Comparison of ENCODE assay signal across 1 cellular context in genomic region chr17:42798383-42799380, GRCh38.
TF ChIP-seq lines count a peak whose summit lies in the region.

TSS of gene CNTD1 (plus strand) at chr17:42798861. CDS start at chr17:42799068, 207 bp downstream.
TSS of gene COA3 (minus strand) at chr17:42798704. CDS start at chr17:42798681, 23 bp downstream.

TF ChIP-seq in HepG2, 621 proteins besides CTCF, POLR2A, EP300 and RAD21 (continued from another document and continues in another):
- peak; percentile 94 for TF ChIP-seq ZBTB4 (CRISPR knock-in tag; IDR thresholded peaks at IDR 0.05; ENCODE audit: borderline replicate concordance)
- peak; percentile 85 for TF ChIP-seq RXRA (CRISPR knock-in tag; IDR thresholded peaks at IDR 0.05)
- peak; percentile 63 for TF ChIP-seq BCL6 (CRISPR knock-in tag; IDR thresholded peaks at IDR 0.05)
- peak; percentile 89 for TF ChIP-seq KDM5B (CRISPR knock-in tag; IDR thresholded peaks at IDR 0.05; ENCODE audit: borderline replicate concordance)
- peak; percentile 95 for TF ChIP-seq ZNF407 (CRISPR knock-in tag; IDR thresholded peaks at IDR 0.05; ENCODE audit: not compliant biosample characterization)
- no peak for TF ChIP-seq RAD51 (IDR thresholded peaks at IDR 0.05; ENCODE audit: borderline replicate concordance)
- TF ChIP-seq POLR2G (IDR thresholded peaks at IDR 0.05; ENCODE audit: low read depth, low read length) = peak; percentile 81
- TF ChIP-seq GATA4 (IDR thresholded peaks at IDR 0.05; ENCODE audit: borderline replicate concordance, low read depth) = 0 out of 2 replicates have a peak, but pooled peaks have one; percentile 56
- peak; percentile 90 for TF ChIP-seq RBM39 (IDR thresholded peaks at IDR 0.05; ENCODE audit: low read depth, low read length, poor library complexity, severe bottlenecking)
- peak; percentile 91 for TF ChIP-seq GMEB2 (CRISPR knock-in tag; IDR thresholded peaks at IDR 0.05; ENCODE audit: low read depth)
- peak; percentile 95; the same call in 1 of the 2 replicates for TF ChIP-seq PRMT3 (CRISPR knock-in tag; IDR thresholded peaks at IDR 0.05; ENCODE audit: borderline replicate concordance, low read depth)
- TF ChIP-seq SALL1 (CRISPR knock-in tag; IDR thresholded peaks at IDR 0.05) = peak; percentile 96
- no peak; the same call in 1 of the 2 replicates for TF ChIP-seq ZNF569 (CRISPR knock-in tag; IDR thresholded peaks at IDR 0.05; ENCODE audit: borderline replicate concordance)
- TF ChIP-seq RCOR2 (CRISPR knock-in tag; IDR thresholded peaks at IDR 0.05) = peak; percentile 63; the same call in 1 of the 2 replicates
- no peak; the same call in 1 of the 2 replicates for TF ChIP-seq ZNF362 (CRISPR knock-in tag; IDR thresholded peaks at IDR 0.05; ENCODE audit: borderline replicate concordance)
- TF ChIP-seq ZNF572 (CRISPR knock-in tag; IDR thresholded peaks at IDR 0.05) = no peak; the same call in 1 of the 2 replicates
- no peak for TF ChIP-seq HOXA7 (CRISPR knock-in tag; IDR thresholded peaks at IDR 0.05)
- TF ChIP-seq ZNF20 (CRISPR knock-in tag; IDR thresholded peaks at IDR 0.05) = no peak
- no peak for TF ChIP-seq KLF12 (CRISPR knock-in tag; IDR thresholded peaks at IDR 0.05; ENCODE audit: borderline replicate concordance)
- peak; percentile 95 for TF ChIP-seq SRSF1 (optimal IDR thresholded peaks at IDR 0.05; ENCODE audit: low read depth, low read length)
- TF ChIP-seq ZNF513 (CRISPR knock-in tag; conservative IDR thresholded peaks at IDR 0.05) = 0 out of 2 replicates have a peak, but pooled peaks have one; percentile 23
- peak; percentile 75; the same call in 1 of the 2 replicates for TF ChIP-seq IRX3 (CRISPR knock-in tag; IDR thresholded peaks at IDR 0.05; ENCODE audit: borderline replicate concordance, low read depth)
- peak; percentile 97 for TF ChIP-seq ZNF543 (CRISPR knock-in tag; IDR thresholded peaks at IDR 0.05)
- peak; percentile 82; the same call in 1 of the 2 replicates for TF ChIP-seq TMF1 (CRISPR knock-in tag; IDR thresholded peaks at IDR 0.05; ENCODE audit: low read depth)
- peak; percentile 15; the same call in 1 of the 2 replicates for TF ChIP-seq ZBTB7A (CRISPR knock-in tag; IDR thresholded peaks at IDR 0.05)
- TF ChIP-seq LCORL (IDR thresholded peaks at IDR 0.05) = no peak
- TF ChIP-seq LCORL (CRISPR knock-in tag; IDR thresholded peaks at IDR 0.05) = peak; percentile 81
- peak; percentile 96 for TF ChIP-seq ZNF747 (CRISPR knock-in tag; IDR thresholded peaks at IDR 0.05; ENCODE audit: borderline replicate concordance)
- TF ChIP-seq TEAD3 (CRISPR knock-in tag; optimal IDR thresholded peaks at IDR 0.05; ENCODE audit: borderline replicate concordance) = peak; percentile 85
- TF ChIP-seq AHR (CRISPR knock-in tag; IDR thresholded peaks at IDR 0.05) = peak; percentile 82; the same call in 1 of the 2 replicates
- TF ChIP-seq ZNF564 (CRISPR knock-in tag; IDR thresholded peaks at IDR 0.05) = peak; percentile 86
- TF ChIP-seq TFDP1 (CRISPR knock-in tag; IDR thresholded peaks at IDR 0.05; ENCODE audit: borderline replicate concordance) = peak; percentile 99
- TF ChIP-seq SNAPC5 (CRISPR knock-in tag; IDR thresholded peaks at IDR 0.05; ENCODE audit: borderline replicate concordance) = peak; percentile 58; the same call in 1 of the 2 replicates
- 0 out of 2 replicates have a peak, but pooled peaks have one; percentile 39 for TF ChIP-seq ZNF660 (CRISPR knock-in tag; IDR thresholded peaks at IDR 0.05; ENCODE audit: borderline replicate concordance, low read depth)
- TF ChIP-seq PRPF4 (IDR thresholded peaks at IDR 0.05; ENCODE audit: low read depth, low read length, poor library complexity, severe bottlenecking) = no peak
- peak; percentile 100 for TF ChIP-seq THAP11 (CRISPR knock-in tag; IDR thresholded peaks at IDR 0.05)
- TF ChIP-seq ZNF484 (CRISPR knock-in tag; IDR thresholded peaks at IDR 0.05; ENCODE audit: borderline replicate concordance, low read depth) = no peak
- no peak for TF ChIP-seq WIZ (CRISPR knock-in tag; IDR thresholded peaks at IDR 0.05)
- 0 out of 2 replicates have a peak, but pooled peaks have one; percentile 65 for TF ChIP-seq ZZZ3 (CRISPR knock-in tag; IDR thresholded peaks at IDR 0.05; ENCODE audit: borderline replicate concordance)
- TF ChIP-seq EED (CRISPR knock-in tag; IDR thresholded peaks at IDR 0.05) = peak; percentile 96
- peak; percentile 63; the same call in 1 of the 2 replicates for TF ChIP-seq NR1H2 (CRISPR knock-in tag; IDR thresholded peaks at IDR 0.05; ENCODE audit: borderline replicate concordance, low read depth)
- TF ChIP-seq ZBTB26 (CRISPR knock-in tag; IDR thresholded peaks at IDR 0.05; ENCODE audit: borderline replicate concordance) = peak; percentile 78
- peak; percentile 99 for TF ChIP-seq ZFY (CRISPR knock-in tag; IDR thresholded peaks at IDR 0.05)
